In the genomic region with DNA sequence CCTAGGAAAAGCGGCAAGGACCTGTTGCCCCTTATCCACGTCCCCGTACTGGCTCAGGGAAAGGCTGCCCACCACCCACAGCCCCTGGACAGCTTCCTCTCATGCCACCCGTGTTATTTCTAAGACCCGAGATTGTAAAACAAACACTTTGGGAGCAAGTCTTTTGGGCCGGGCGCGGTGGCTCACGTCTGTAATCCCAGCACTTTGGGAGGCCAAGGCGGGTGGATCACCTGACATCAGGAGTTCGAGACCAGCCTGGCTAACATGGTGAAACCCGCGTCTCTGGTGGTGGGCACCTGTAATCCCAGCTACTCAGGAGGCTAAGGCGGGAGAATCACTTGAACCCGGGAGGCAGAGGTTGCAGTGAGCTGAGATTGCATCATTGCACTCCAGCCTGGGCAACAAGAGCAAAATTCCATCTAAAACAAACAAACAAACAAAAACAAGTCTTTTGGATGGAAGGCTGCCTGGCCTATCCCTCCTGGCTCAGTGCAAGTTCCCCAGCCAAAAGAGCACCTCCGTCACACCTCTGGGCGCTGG, we compare ENCODE assay signal across 8 cellular contexts. TPM values are rescaled to one million over a fixed set of nuclear protein-coding genes. Genes with fewer than 3 reads are reported as not detected.
DNase-seq lines count a peak whose midpoint lies in the region; TF ChIP-seq lines count a peak whose summit lies in the region.
"Not testable (repeated sequence)": the region's sequence is repeated elsewhere in the genome, so short reads cannot be mapped to it uniquely, and the experiment has no call there.

No MANE protein-coding gene starts in this region.

- not testable (repeated sequence) for TF ChIP-seq EP300 in sigmoid colon (IDR thresholded peaks at IDR 0.05)

- not testable (repeated sequence) for H3K27ac ChIP-seq in DOHH2 (ENCODE audit: low read depth, low read length); OCI-LY7 (ENCODE audit: low read depth, low read length, poor library complexity, severe bottlenecking); urinary bladder (ENCODE audit: low read depth)
- peak overlapping the region in 2 of 4 donors; percentile 7 to 9 for H3K27ac ChIP-seq in sigmoid colon

- not testable (repeated sequence) for H3K9me2 ChIP-seq in DOHH2 (replicated peaks; ENCODE audit: control insufficient read depth, low read length); OCI-LY7 (ENCODE audit: insufficient read depth, low read length)

- DNase-seq in OCI-LY7 (ENCODE audit: low spot score); choroid plexus epithelial cell (ENCODE audit: low read depth); mesothelial cell of epicardium (ENCODE audit: low spot score in 2 of 2, unreplicated experiment in 2 of 2): not testable (repeated sequence)
- DNase-seq in activated T-cell treated with anti-CD3 and anti-CD28 coated beads, Interleukin-2, amount 50 U/mL, for 24 hours, result peak; percentile 27
- DNase-seq in cardiac septum (ENCODE audit: low spot score) (peak; percentile 35), sigmoid colon (peak; percentile 56)

- not testable (repeated sequence) for TF ChIP-seq POLR2A in sigmoid colon (IDR thresholded peaks at IDR 0.05)

- not testable (repeated sequence) for H2AFZ ChIP-seq in OCI-LY7 (ENCODE audit: low read length)

- H3F3A ChIP-seq in DOHH2 (ENCODE audit: control insufficient read depth, insufficient read depth), result not testable (repeated sequence)

- H3K36me3 ChIP-seq in DOHH2 (ENCODE audit: control insufficient read depth, low read length); OCI-LY7 (ENCODE audit: insufficient read depth, low read length); sigmoid colon; urinary bladder (ENCODE audit: insufficient read depth): not testable (repeated sequence)

- H3K9me3 Mint-ChIP-seq in activated T-cell treated with anti-CD3 and anti-CD28 coated beads, Interleukin-2, amount 50 U/mL, for 24 hours; mesothelial cell of epicardium: not testable (repeated sequence)

- H3K27me3 Mint-ChIP-seq in activated T-cell treated with anti-CD3 and anti-CD28 coated beads, Interleukin-2, amount 50 U/mL, for 24 hours, result peaks cover 51% of the 10 kb centered on the region
- H3K27me3 Mint-ChIP-seq in mesothelial cell of epicardium (ENCODE audit: low read depth), result peaks cover 47% of the 10 kb centered on the region

- WGBS in sigmoid colon, 2 donors, result 46 to 63% methylated on average over 17 of the region's 17 CpGs
- 63% methylated on average over 17 of the region's 17 CpGs for WGBS in urinary bladder

- peak overlapping the region; percentile 38; the same call in 1 of the 2 replicates for H3K4me3 ChIP-seq in DOHH2 (ENCODE audit: low read length)
- H3K4me3 ChIP-seq in OCI-LY7 (ENCODE audit: low read depth, low read length, poor library complexity, severe bottlenecking), result not testable (repeated sequence)
- peak overlapping the region; percentile 55 for H3K4me3 ChIP-seq in choroid plexus epithelial cell (ENCODE audit: low read depth, low read length)
- peak overlapping the region in 3 of 4 donors; percentile 46 to 55 (median 48) for H3K4me3 ChIP-seq in sigmoid colon
- H3K4me3 ChIP-seq in urinary bladder (ENCODE audit: low read depth, low read length), result peak overlapping the region; percentile 50

- not testable (repeated sequence) for H3K36me3 Mint-ChIP-seq in activated T-cell treated with anti-CD3 and anti-CD28 coated beads, Interleukin-2, amount 50 U/mL, for 24 hours (ENCODE audit: low read depth); mesothelial cell of epicardium

- H3K4me2 ChIP-seq in DOHH2 (ENCODE audit: low read length) (peak overlapping the region; percentile 42), OCI-LY7 (ENCODE audit: low read length) (peak overlapping the region; percentile 53; the same call in 1 of the 2 replicates)

- H3K27ac Mint-ChIP-seq in activated T-cell treated with anti-CD3 and anti-CD28 coated beads, Interleukin-2, amount 50 U/mL, for 24 hours; mesothelial cell of epicardium: not testable (repeated sequence)

- H4K20me1 ChIP-seq in DOHH2 (ENCODE audit: control insufficient read depth, insufficient read depth, low read depth, low read length); OCI-LY7 (ENCODE audit: insufficient read depth, low read length): not testable (repeated sequence)

- not testable (repeated sequence) for H3K9me3 ChIP-seq in DOHH2 (ENCODE audit: control insufficient read depth, insufficient read depth, low read length); OCI-LY7 (ENCODE audit: low read length); sigmoid colon

- H3K27me3 ChIP-seq in DOHH2 (ENCODE audit: control insufficient read depth, low read length), result peaks cover 21% of the 10 kb centered on the region
- H3K27me3 ChIP-seq in sigmoid colon, result not testable (repeated sequence)

- H3K4me3 Mint-ChIP-seq in activated T-cell treated with anti-CD3 and anti-CD28 coated beads, Interleukin-2, amount 50 U/mL, for 24 hours, result peak overlapping the region; percentile 38
- H3K4me3 Mint-ChIP-seq in mesothelial cell of epicardium, result peak overlapping the region; percentile 66

- TF ChIP-seq CTCF in DOHH2 (IDR thresholded peaks at IDR 0.05; ENCODE audit: low read depth, low read length, poor library complexity, severe bottlenecking); OCI-LY7 (conservative IDR thresholded peaks at IDR 0.05; ENCODE audit: low read length); choroid plexus epithelial cell (conservative IDR thresholded peaks at IDR 0.05; ENCODE audit: low read depth, low read length); mesothelial cell of epicardium (IDR thresholded peaks at IDR 0.05; ENCODE audit: unreplicated experiment); sigmoid colon (IDR thresholded peaks at IDR 0.05): not testable (repeated sequence)

- H3K79me2 ChIP-seq in DOHH2 (ENCODE audit: control insufficient read depth, low read length); OCI-LY7 (ENCODE audit: insufficient read depth, low read depth, low read length): not testable (repeated sequence)

- CTCF ChIA-PET in OCI-LY7 (lab: Charles Lee; ENCODE audit: unreplicated experiment), result interaction anchor here (0.6 to 1.2 kb wide), 2 partner anchors 21 to 554 kb away, joined by 4 read pairs; no protein-coding TSS in a partner anchor

- BruUV-seq in OCI-LY7 (replicated peaks; lab: Mats Ljungman, UMichigan), result not testable (repeated sequence)

- intact Hi-C loops in OCI-LY7 (cut with micrococcal nuclease; ENCODE audit: unreplicated experiment); cardiac septum (cut with DNase I); sigmoid colon (cut with DNase I): not testable (repeated sequence)

- POLR2A ChIA-PET in OCI-LY7 (lab: Charles Lee), result interaction anchor here (0.6 kb wide), 1 partner anchor 229 kb away, joined by 3 read pairs; no protein-coding TSS in a partner anchor

- H3K4me1 Mint-ChIP-seq in activated T-cell treated with anti-CD3 and anti-CD28 coated beads, Interleukin-2, amount 50 U/mL, for 24 hours (ENCODE audit: low read depth), result peaks cover 12% of the 10 kb centered on the region
- not testable (repeated sequence) for H3K4me1 Mint-ChIP-seq in mesothelial cell of epicardium

- not testable (repeated sequence) for H3K4me1 ChIP-seq in DOHH2 (ENCODE audit: control insufficient read depth, low read length); OCI-LY7 (ENCODE audit: insufficient read depth, low read length, poor library complexity, severe bottlenecking); urinary bladder (ENCODE audit: insufficient read depth)
- peaks cover 0 to 13% (median 10%) of the 10 kb centered on the region in 4 donors for H3K4me1 ChIP-seq in sigmoid colon

RNA-seq across cellular contexts. Expression of a gene that starts 0.6 kb away (rescaled TPM):
- total RNA-seq in OCI-LY7 (2014; rRNA removed; shearing (Covaris generic)), result not detected in 2 replicates
- 0.74 and 1.1 TPM in 2 replicates for total RNA-seq in OCI-LY7 (2022)
- 1.5 TPM for total RNA-seq in cardiac septum
- 0.40 to 0.86 TPM (median 0.44 TPM) in 3 replicates for total RNA-seq in mesothelial cell of epicardium
- 1 to 10 TPM in 3 of 4 donors, under 1 TPM in 1; 0.54 to 2.2 (median 1.5) TPM for total RNA-seq in sigmoid colon
- 1 to 10 TPM in 2 of 3 donors, under 1 TPM in 1; 0.69 to 2.4 (median 1.3) TPM for polyA plus RNA-seq in sigmoid colon
- 2.0 TPM for total RNA-seq in urinary bladder
- polyA plus RNA-seq in urinary bladder, result 3.2 TPM

RNA-seq across cellular contexts. Expression of a gene that starts 14.1 kb away (rescaled TPM):
- total RNA-seq in OCI-LY7 (2014; rRNA removed; shearing (Covaris generic)), result 0.46 TPM in 1 of 2 replicates, not detected in the other
- total RNA-seq in OCI-LY7 (2022), result 0.42 and 0.68 TPM in 2 replicates
- total RNA-seq in cardiac septum, result not detected
- 0.45 to 0.90 TPM (median 0.49 TPM) in 3 replicates for total RNA-seq in mesothelial cell of epicardium
- under 1 TPM in 3 of 4 donors, not detected in 1; 0.14 to 0.55 (median 0.36) TPM for total RNA-seq in sigmoid colon
- under 1 TPM in 2 of 3 donors, not detected in 1; under 0.01 to 0.09 TPM for polyA plus RNA-seq in sigmoid colon
- total RNA-seq in urinary bladder, result not detected
- polyA plus RNA-seq in urinary bladder, result 0.10 TPM

RNA-seq across cellular contexts. Expression of a gene that starts 57.2 kb away (rescaled TPM):
- total RNA-seq in OCI-LY7 (2014; rRNA removed; shearing (Covaris generic)), result 95.1 and 111 TPM in 2 replicates
- total RNA-seq in OCI-LY7 (2022) (136 and 148 TPM in 2 replicates), cardiac septum (108 TPM), mesothelial cell of epicardium (244 to 248 TPM (median 245 TPM) in 3 replicates), sigmoid colon (10 to 100 TPM; 87.8 to 98.9 (median 91.1) TPM), urinary bladder (132 TPM)
- polyA plus RNA-seq in sigmoid colon (100 to 1,000 TPM in 1 of 3 donors, 10 to 100 TPM in 2; 61.3 to 243 (median 77.0) TPM), urinary bladder (169 TPM)
